In the genomic region with DNA sequence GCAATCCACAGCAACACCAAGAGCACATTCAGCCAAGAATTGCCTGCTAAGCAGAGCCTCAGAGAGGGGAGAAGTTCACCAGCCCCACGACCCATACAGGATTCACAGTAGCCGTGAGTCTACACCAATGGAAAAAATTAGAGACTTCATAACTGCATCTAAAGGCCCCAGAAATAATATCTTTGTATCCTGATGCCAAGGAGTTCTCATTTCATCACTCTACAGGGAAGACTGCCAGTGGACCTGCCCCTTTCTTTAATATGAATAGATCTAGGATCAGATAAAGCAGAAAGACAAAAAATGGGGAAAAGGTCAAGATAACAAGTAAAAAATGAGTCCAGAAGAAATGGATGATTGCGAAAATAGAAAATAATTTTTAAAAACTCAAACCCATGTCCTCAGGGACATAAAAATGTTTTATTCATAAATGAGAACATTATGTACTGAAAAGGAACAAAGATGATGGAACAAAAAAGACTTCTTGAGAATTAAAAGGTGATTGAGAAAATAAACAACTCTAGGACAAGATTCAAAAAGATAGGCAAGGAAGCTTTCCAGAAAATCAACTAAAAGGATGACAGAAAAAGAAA, we compare ENCODE assay signal across 11 cellular contexts. TPM values are rescaled to one million over a fixed set of nuclear protein-coding genes. Genes with fewer than 3 reads are reported as not detected.
DNase-seq lines count a peak whose midpoint lies in the region; ATAC-seq and TF ChIP-seq lines count a peak whose summit lies in the region.
"Had no signal": no experiment of that assay in that cellular context is flagged by ENCODE, and none has a peak within 500 bp of the region (broad histone marks: within the 10 kb centered on the region; RNA-seq: fewer than 3 reads in every experiment).

No MANE protein-coding gene starts in this region.

- peaks cover 6% of the 10 kb centered on the region for H3K36me3 Mint-ChIP-seq in IgD-negative memory B cell

- H3K4me1 ChIP-seq in adrenal gland (replicated peaks in 1 of 2), result peaks cover 32 to 44% of the 10 kb centered on the region in 2 donors
- no peaks in the 10 kb centered on the region for H3K4me1 ChIP-seq in trophoblast cell (ENCODE audit: control insufficient read depth in 1 of 2, insufficient read depth in 2 of 2, low read length in 2 of 2)

- no peak for TF ChIP-seq POLR2A in adrenal gland (IDR thresholded peaks at IDR 0.05)

- H3K4ac ChIP-seq in trophoblast cell (ENCODE audit: low read depth, low read length), result no peak overlapping the region

- H3K9me3 ChIP-seq in adrenal gland (replicated peaks in 1 of 3) (no peaks in the 10 kb centered on the region), trophoblast cell (ENCODE audit: insufficient read depth, low read depth, low read length) (no peaks in the 10 kb centered on the region)
- H3K9me3 ChIP-seq: body of pancreas, neutrophil had no signal

- H3K27me3 Mint-ChIP-seq in IgD-negative memory B cell, result no peaks in the 10 kb centered on the region

- H3K36me3 ChIP-seq in adrenal gland (replicated peaks in 1 of 2), result peaks cover 0 to 13% of the 10 kb centered on the region in 2 donors
- H3K36me3 ChIP-seq in trophoblast cell (ENCODE audit: control insufficient read depth in 1 of 2, insufficient read depth in 2 of 2, low read length in 2 of 2), result no peaks in the 10 kb centered on the region
- H3K36me3 ChIP-seq: neutrophil had no signal

- 16 to 26% (median 22%) methylated on average over 3 of the region's 3 CpGs for WGBS in adrenal gland, 4 donors
- no CpG with 5 or more reads among the region's 3 CpGs for WGBS in trophoblast cell (ENCODE audit: extremely low coverage, insufficient coverage, insufficient read length)

- H4K8ac ChIP-seq in trophoblast cell (ENCODE audit: low read depth, low read length), result no peak overlapping the region

- no peak overlapping the region for H2BK5ac ChIP-seq in trophoblast cell (ENCODE audit: low read depth, low read length, poor library complexity)

- H3K4me3 ChIP-seq in adrenal gland, result no peak overlapping the region
- no peak overlapping the region for H3K4me3 ChIP-seq in skin epidermis
- no peak overlapping the region for H3K4me3 ChIP-seq in trophoblast cell (ENCODE audit: low read depth, low read length)
- H3K4me3 ChIP-seq: body of pancreas, PC-9 had no signal

- H3K79me2 ChIP-seq in trophoblast cell (ENCODE audit: control insufficient read depth, insufficient read depth, low read length, poor library complexity), result no peaks in the 10 kb centered on the region

- H2BK120ac ChIP-seq in trophoblast cell (ENCODE audit: insufficient read depth, low read length, poor library complexity), result no peak overlapping the region

- peaks cover 0 to 2% (median 0%) of the 10 kb centered on the region in 3 donors for H3K9me3 Mint-ChIP-seq in IgD-negative memory B cell

- H3K27ac ChIP-seq in adrenal gland (peak overlapping the region; percentile 33 to 78 (median 64)), skin epidermis (peak overlapping the region in 13 of 21 experiments; percentile 17 to 65 (median 38)), trophoblast cell (ENCODE audit: low read depth, low read length) (no peak overlapping the region)
- H3K27ac ChIP-seq: neutrophil, PC-9 had no signal

- no peak overlapping the region for H2BK12ac ChIP-seq in trophoblast cell (ENCODE audit: low read length)

- H3K14ac ChIP-seq in trophoblast cell (ENCODE audit: low read length), result no peak overlapping the region

- no peak overlapping the region for H4K12ac ChIP-seq in trophoblast cell (ENCODE audit: low read depth, low read length)

- no peak overlapping the region for H2AFZ ChIP-seq in trophoblast cell (ENCODE audit: insufficient read depth, low read length, poor library complexity)
- H2AFZ ChIP-seq: PC-9 had no signal

- H2AK5ac ChIP-seq in trophoblast cell (ENCODE audit: low read length), result no peak overlapping the region

- H3K4me3 Mint-ChIP-seq in IgD-negative memory B cell, result peak overlapping the region in 3 of 4 donors; percentile 9 to 45 (median 37)

- TF ChIP-seq CTCF in adrenal gland (IDR thresholded peaks at IDR 0.05), result no peak

- DNase-seq in adrenal gland (peak in 6 of 7 donors; percentile 43 to 75 (median 59)), left ventricle myocardium superior (no peak), A172 (ENCODE audit: low spot score) (no peak), trophoblast cell (no peak)
- DNase-seq: body of pancreas, PC-9 had no signal

- no peak overlapping the region for H3K18ac ChIP-seq in trophoblast cell (ENCODE audit: low read length)

- ATAC-seq in left ventricle myocardium superior, result peak; percentile 16
- no peak for ATAC-seq in GM18873 (IDR thresholded peaks at IDR 0.05; ENCODE audit: low FRiP score, unreplicated experiment)
- no peak for ATAC-seq in HG02678 (IDR thresholded peaks at IDR 0.05; ENCODE audit: unreplicated experiment)
- ATAC-seq: body of pancreas had no signal

- no peak overlapping the region for H4K91ac ChIP-seq in trophoblast cell (ENCODE audit: low read depth, low read length)

- H3K23ac ChIP-seq in trophoblast cell (ENCODE audit: low read length), result no peak overlapping the region

- H3K9ac ChIP-seq in trophoblast cell (ENCODE audit: low read length), result no peak overlapping the region

- peak overlapping the region in 1 of 3 donors; percentile 46 for H3K27ac Mint-ChIP-seq in IgD-negative memory B cell

- peaks cover 17 to 30% (median 28%) of the 10 kb centered on the region in 3 donors for H3K4me1 Mint-ChIP-seq in IgD-negative memory B cell

- H3K79me1 ChIP-seq in trophoblast cell (ENCODE audit: low read length), result no peaks in the 10 kb centered on the region

- no peaks in the 10 kb centered on the region for H3K27me3 ChIP-seq in adrenal gland
- H3K27me3 ChIP-seq in trophoblast cell (ENCODE audit: insufficient read depth, low read length), result no peaks in the 10 kb centered on the region
- H3K27me3 ChIP-seq: body of pancreas had no signal

- H3K4me2 ChIP-seq in trophoblast cell (ENCODE audit: low read length), result no peak overlapping the region
- H3K4me2 ChIP-seq: PC-9 had no signal

- intact Hi-C loops in adrenal gland (cut with DNase I) (no loop called here), left ventricle myocardium superior (cut with micrococcal nuclease) (no loop called here)

RNA-seq across cellular contexts. Expression of a gene that starts 9.5 kb away (rescaled TPM):
- polyA plus RNA-seq in IgD-negative memory B cell, result 52.0 TPM
- 100 to 1,000 TPM in 1 of 8 donors, 10 to 100 TPM in 7; 20.1 to 123 (median 31.5) TPM for total RNA-seq in adrenal gland
- polyA plus RNA-seq in adrenal gland, result 10 to 100 TPM; 21.7 to 28.5 (median 22.1) TPM
- 29.5 TPM for total RNA-seq in left ventricle myocardium superior
- 3.1 and 3.9 TPM in 2 replicates for total RNA-seq in A172 (2014; rRNA removed; shearing (Covaris generic))
- polyA plus RNA-seq in trophoblast cell (2013), result not detected in 2 replicates

RNA-seq across cellular contexts. Expression of a gene that starts 50.5 kb away (rescaled TPM):
- not detected for polyA plus RNA-seq in IgD-negative memory B cell
- total RNA-seq in adrenal gland, result 10 to 100 TPM in 1 of 8 donors, 1 to 10 TPM in 6, not detected in 1; 1.2 to 10.0 (median 3.9) TPM
- 1 to 10 TPM; 2.1 to 3.6 (median 3.4) TPM for polyA plus RNA-seq in adrenal gland
- 3.8 TPM for total RNA-seq in left ventricle myocardium superior
- total RNA-seq in A172 (2014; rRNA removed; shearing (Covaris generic)), result 0.74 TPM in 1 of 2 replicates, not detected in the other
- 0.39 and 0.45 TPM in 2 replicates for polyA plus RNA-seq in trophoblast cell (2013)
- total RNA-seq: PC-9 had no signal

Comparison
In these comparisons a context has a peak if more than half of its experiments do, and no peak if none do; other contexts are left out.
1. DNase-seq: peak in adrenal gland (6 of 7); none in left ventricle myocardium superior (single experiment), A172 (single experiment) and trophoblast cell (0 of 2).